ENCODE assay signal across 23 cellular contexts in genomic region chr6:135426833-135427232, GRCh38.
DNase-seq lines count a peak whose midpoint lies in the region; ATAC-seq and FAIRE-seq lines count a peak whose summit lies in the region.
"Had no signal": no experiment of that assay in that cellular context is flagged by ENCODE, and none has a peak within 500 bp of the region (broad histone marks: within the 10 kb centered on the region; RNA-seq: fewer than 3 reads in every experiment).

No MANE protein-coding gene starts in this region.

- H3K4me3 ChIP-seq in small intestine (ENCODE audit: low read depth in 1 of 2, low read length in 2 of 2), result no peak overlapping the region
- H3K4me3 ChIP-seq: A549; BLaER1 treated with 17β-estradiol and CSF1 and Interleukin-3, amounts not matched to agents 10 nM and 100 nM; GM12878 had no signal

- 91 to 96% (median 93%) methylated on average over 1 of the region's 1 CpG for WGBS in small intestine, 3 donors

- no peaks in the 10 kb centered on the region for H3K4me1 ChIP-seq in small intestine (ENCODE audit: control insufficient read depth in 2 of 2, insufficient read depth in 1 of 2, low read depth in 1 of 2, low read length in 1 of 2)

- H3K36me3 ChIP-seq in small intestine (ENCODE audit: control insufficient read depth in 2 of 2, insufficient read depth in 2 of 2, low read length in 2 of 2), result no peaks in the 10 kb centered on the region

- H3K27ac ChIP-seq in small intestine (ENCODE audit: low read depth in 1 of 2, low read length in 1 of 2), result no peak overlapping the region
- H3K27ac ChIP-seq: A549, C4-2B had no signal

- H3K27me3 ChIP-seq in small intestine (ENCODE audit: control insufficient read depth in 2 of 2, insufficient read depth in 2 of 2, low read length in 2 of 2), result no peaks in the 10 kb centered on the region
- H3K27me3 ChIP-seq: BLaER1 treated with 17β-estradiol and CSF1 and Interleukin-3, amounts not matched to agents 10 nM and 100 nM had no signal

- no peak for ATAC-seq in GM18520 (IDR thresholded peaks at IDR 0.05; ENCODE audit: unreplicated experiment)
- ATAC-seq: A549, GM12878 had no signal

- FAIRE-seq in A204.1 (lab: Jason Lieb, UNC), result peak; percentile 58
- FAIRE-seq in GM19239 (lab: Jason Lieb, UNC), result peak; percentile 8
- FAIRE-seq in small intestine (lab: Jason Lieb, UNC), result peak; percentile 10
- FAIRE-seq: A549, GM12878, GM12892, GM18507 had no signal

- DNase-seq in GM19239 (ENCODE audit: insufficient read length, low spot score) (no peak), small intestine (no peak), nucleus accumbens (lab: John Stamatoyannopoulos, UW) (no peak)
- DNase-seq: 8988T; AML-193; CD4-positive, alpha-beta T cell; CD8-positive, alpha-beta memory T cell; COR-L47; DMS 273 treated with DMSO at 0.1 percent for 48 hours; DMS153; DMS53; DMS79; DND-41; EL; GDM1 had no signal

- H3K9me3 ChIP-seq in small intestine (ENCODE audit: control insufficient read depth, low read depth), result no peaks in the 10 kb centered on the region
- H3K9me3 ChIP-seq: A549 had no signal
